In the genomic region with DNA sequence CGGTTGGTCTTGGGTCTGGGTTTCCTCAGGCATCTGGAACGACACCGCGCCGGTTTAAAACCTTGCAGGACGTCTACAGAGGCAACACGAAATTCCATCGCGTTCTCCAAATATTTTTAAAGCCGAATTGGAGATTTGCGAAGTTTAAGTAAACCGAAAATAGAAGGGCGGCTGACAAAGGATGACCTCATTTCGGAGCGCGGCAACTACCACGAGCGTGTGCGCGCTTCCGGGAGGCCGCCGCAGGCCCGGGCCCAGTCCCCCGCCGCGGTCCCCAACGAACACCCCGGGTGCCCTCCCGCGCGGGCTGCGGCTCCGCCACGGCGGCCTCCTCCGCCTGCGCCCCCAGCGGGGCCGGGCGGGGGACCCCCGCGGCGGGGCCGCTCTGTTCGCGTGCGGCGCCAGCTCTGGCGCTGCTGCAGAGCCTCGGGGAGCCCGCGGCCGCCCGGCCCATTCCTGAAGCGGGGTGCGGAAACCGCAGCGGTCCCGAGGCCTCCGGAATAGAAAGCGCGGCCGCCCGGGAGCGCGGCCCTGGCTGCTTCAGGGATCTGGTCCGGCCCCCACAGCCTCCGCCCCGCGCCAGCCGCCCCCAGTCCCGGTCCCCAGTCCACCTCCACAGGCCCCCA, we compare ENCODE assay signal across 8 cellular contexts.
A peak's percentile ranks its signal among the peaks of the same experiment; 100 is the strongest.
DNase-seq lines count a peak whose midpoint lies in the region; ATAC-seq and TF ChIP-seq lines count a peak whose summit lies in the region.

No MANE protein-coding gene starts in this region.

- peak overlapping the region; percentile 67 for H3K4me3 ChIP-seq in MM.1S (ENCODE audit: low read length)

- H3K36me3 ChIP-seq in MM.1S (replicated peaks; ENCODE audit: insufficient read depth, low read length): peaks cover 4% of the 10 kb centered on the region; the same call in 1 of the 2 replicates

- no peaks in the 10 kb centered on the region; the same call in 1 of the 2 replicates for H4K20me1 ChIP-seq in MM.1S (ENCODE audit: insufficient read depth, low read length)

- H2AFZ ChIP-seq in MM.1S (ENCODE audit: low read length): no peak overlapping the region

- peaks cover 75% of the 10 kb centered on the region for H3K36me3 Mint-ChIP-seq in effector memory CD8-positive, alpha-beta T cell (ENCODE audit: insufficient read depth)

- no peaks in the 10 kb centered on the region for H3K27me3 Mint-ChIP-seq in effector memory CD8-positive, alpha-beta T cell

- peak overlapping the region; percentile 74 for H3K4me2 ChIP-seq in MM.1S (ENCODE audit: low read depth, low read length)

- DNase-seq in EL: peak; percentile 57
- peak; percentile 33 for DNase-seq in MM.1S
- peak; percentile 58 for DNase-seq in activated CD4-positive, alpha-beta T cell treated with anti-CD3 and anti-CD28 coated beads, Interleukin-2, amount 50 U/mL, for 1 hour
- DNase-seq in effector memory CD8-positive, alpha-beta T cell: peak; percentile 64 to 72 (median 72)
- DNase-seq in midbrain (lab: John Stamatoyannopoulos, UW): peak; percentile 73
- peak; percentile 20 to 47 for DNase-seq in stimulated activated CD8-positive, alpha-beta memory T cell treated with anti-CD3 and anti-CD28 coated beads, Interleukin-4, amount 100 ng/mL, for 4 hours (ENCODE audit: low read depth in 2 of 2, low spot score in 1 of 2)
- DNase-seq in hippocampal formation (lab: John Stamatoyannopoulos, UW): no peak

- no peaks in the 10 kb centered on the region for H3K9me3 Mint-ChIP-seq in effector memory CD8-positive, alpha-beta T cell

- H3K9me3 ChIP-seq in MM.1S (replicated peaks; ENCODE audit: insufficient read depth, low read length): no peaks in the 10 kb centered on the region

- peaks cover 28% of the 10 kb centered on the region for H3K79me2 ChIP-seq in MM.1S (ENCODE audit: low read length)

- no peak for TF ChIP-seq CTCF in MM.1S (IDR thresholded peaks at IDR 0.05; ENCODE audit: low read length)

- no peaks in the 10 kb centered on the region for H3K27me3 ChIP-seq in MM.1S (replicated peaks; ENCODE audit: insufficient read depth, low read length)

- H3K27ac ChIP-seq in MM.1S (ENCODE audit: low read length): peak overlapping the region; percentile 65; the same call in 1 of the 2 replicates

- peaks cover 60 to 66% of the 10 kb centered on the region in 2 donors for H3K4me1 Mint-ChIP-seq in effector memory CD8-positive, alpha-beta T cell (ENCODE audit: low read depth in 2 of 2)

- H3K4me1 ChIP-seq in MM.1S (ENCODE audit: low read length): 0 out of 2 replicates have a peak, but pooled peaks cover 5% of the 10 kb centered on the region

- peaks cover 4% of the 10 kb centered on the region; the same call in 1 of the 2 replicates for H3F3A ChIP-seq in MM.1S (ENCODE audit: insufficient read depth, low read length)

- ATAC-seq in GM21737 (IDR thresholded peaks at IDR 0.05; ENCODE audit: unreplicated experiment): peak; percentile 30
- peak; percentile 65 for ATAC-seq in effector memory CD8-positive, alpha-beta T cell (replicated peaks)

- H3K9me2 ChIP-seq in MM.1S (replicated peaks; ENCODE audit: insufficient read depth, low read length): no peaks in the 10 kb centered on the region

- peak overlapping the region; percentile 78 for H3K9ac ChIP-seq in MM.1S (ENCODE audit: low read length)

- peak overlapping the region; percentile 72 to 89 for H3K27ac Mint-ChIP-seq in effector memory CD8-positive, alpha-beta T cell

- peak overlapping the region; percentile 90 to 94 for H3K4me3 Mint-ChIP-seq in effector memory CD8-positive, alpha-beta T cell

Comparison
In these comparisons a context has a peak if more than half of its experiments do, and no peak if none do; other contexts are left out.
1. DNase-seq: peak in EL (single experiment), MM.1S (single experiment), activated CD4-positive, alpha-beta T cell treated with anti-CD3 and anti-CD28 coated beads, Interleukin-2, amount 50 U/mL, for 1 hour (single experiment), effector memory CD8-positive, alpha-beta T cell (3 of 3), midbrain (single experiment) and stimulated activated CD8-positive, alpha-beta memory T cell treated with anti-CD3 and anti-CD28 coated beads, Interleukin-4, amount 100 ng/mL, for 4 hours (2 of 2); none in hippocampal formation (0 of 2).